Comparison of ENCODE assay signal across 25 cellular contexts in genomic region chr11:113519989-113520613, GRCh38. TPM values are rescaled to one million over a fixed set of nuclear protein-coding genes. Genes with fewer than 3 reads are reported as not detected.
A peak's percentile ranks its signal among the peaks of the same experiment; 100 is the strongest.
DNase-seq lines count a peak whose midpoint lies in the region; ATAC-seq, FAIRE-seq and TF ChIP-seq lines count a peak whose summit lies in the region.
"Had no signal": no experiment of that assay in that cellular context is flagged by ENCODE, and none has a peak within 500 bp of the region (broad histone marks: within the 10 kb centered on the region; RNA-seq: fewer than 3 reads in every experiment).

No MANE protein-coding gene starts in this region.

- H3K27ac ChIP-seq in foreskin keratinocyte: no peak overlapping the region
- H3K27ac ChIP-seq: neural progenitor cell, sigmoid colon had no signal

- ATAC-seq in foreskin keratinocyte (peak; percentile 42), HG02981 (IDR thresholded peaks at IDR 0.05; ENCODE audit: unreplicated experiment) (no peak)
- ATAC-seq: activated CD8-positive, alpha-beta T cell treated with anti-CD3 and anti-CD28 coated beads for 36 hours; activated T-cell treated with anti-CD3 and anti-CD28 coated beads, Interleukin-2, amount 50 U/mL, for 4 hours; stimulated activated naive CD8-positive, alpha-beta T cell treated with anti-CD3 and anti-CD28 coated beads, Interleukin-15, Interleukin-2, amounts not matched to agents 100 U/mL and 50 U/mL, for 24 hours; T-cell had no signal

- DNase-seq in COR-L47 (lab: John Stamatoyannopoulos, UW) (peak; percentile 43), H4 (ENCODE audit: low spot score) (peak; percentile 16), NCI-H2171 treated with DMSO at 0.1 percent for 48 hours (lab: John Stamatoyannopoulos, UW) (peak; percentile 89), foreskin keratinocyte (no peak), superior temporal gyrus (ENCODE audit: extremely low spot score) (no peak), HTR-8/SVneo (ENCODE audit: insufficient read length, low spot score) (no peak), NCI-H2081 treated with DMSO at 0.1 percent for 48 hours (lab: John Stamatoyannopoulos, UW) (no peak)
- DNase-seq: activated CD4-positive, CD25-positive, alpha-beta regulatory T cell treated with anti-CD3 and anti-CD28 coated beads, Interleukin-2, amount 50 U/mL, for 72 hours; activated CD8-positive, alpha-beta T cell treated with anti-CD3 and anti-CD28 coated beads for 36 hours; activated naive CD4-positive, alpha-beta T cell; activated T-cell treated with anti-CD3 and anti-CD28 coated beads, Interleukin-2, amount 50 U/mL, for 4 hours; amniotic stem cell; NCI-H1436; posterior cingulate gyrus; SIG-M5; sigmoid colon; stimulated activated CD4-positive, alpha-beta T cell treated with anti-CD3 and anti-CD28 coated beads, Interleukin-15, amount 100 ng/mL, for 24 hours; stimulated activated naive CD8-positive, alpha-beta T cell treated with anti-CD3 and anti-CD28 coated beads, Interleukin-15, Interleukin-2, amounts not matched to agents 100 U/mL and 50 U/mL, for 24 hours; T-cell had no signal

- no peak for TF ChIP-seq CTCF in foreskin keratinocyte (conservative IDR thresholded peaks at IDR 0.05)

- H3K4me1 ChIP-seq in foreskin keratinocyte: no peaks in the 10 kb centered on the region
- H3K4me1 ChIP-seq: neural progenitor cell, sigmoid colon had no signal

- peaks cover 8% of the 10 kb centered on the region for H3K27me3 ChIP-seq in foreskin keratinocyte
- H3K27me3 ChIP-seq: neural progenitor cell, sigmoid colon had no signal

- FAIRE-seq in HTR-8/SVneo (lab: Jason Lieb, UNC): no peak

RNA-seq across cellular contexts. Expression of gene DRD2, which starts 44.9 kb away (rescaled TPM):
- total RNA-seq in H4 (2014; rRNA removed; shearing (Covaris generic)): 0.55 and 1.6 TPM in 2 replicates
- 0.07 TPM in 2 replicates for total RNA-seq in foreskin keratinocyte
- 0.03 and 0.08 TPM in 2 replicates for polyA plus RNA-seq in foreskin keratinocyte
- total RNA-seq: activated CD8-positive, alpha-beta T cell treated with anti-CD3 and anti-CD28 coated beads for 36 hours; activated T-cell treated with anti-CD3 and anti-CD28 coated beads, Interleukin-2, amount 50 U/mL, for 4 hours; fibroblast of lung; G401; T-cell had no signal
- polyA plus RNA-seq: CD14-positive monocyte, fibroblast of lung, IgD-negative memory B cell had no signal

Comparison
In these comparisons a context has a peak if more than half of its experiments do, and no peak if none do; other contexts are left out.
1. DNase-seq: peak in COR-L47 (single experiment), H4 (single experiment) and NCI-H2171 treated with DMSO at 0.1 percent for 48 hours (single experiment); none in foreskin keratinocyte (0 of 2), superior temporal gyrus (single experiment), HTR-8/SVneo (single experiment) and NCI-H2081 treated with DMSO at 0.1 percent for 48 hours (single experiment).